Comparison of ENCODE assay signal across 8 cellular contexts in the genomic region with DNA sequence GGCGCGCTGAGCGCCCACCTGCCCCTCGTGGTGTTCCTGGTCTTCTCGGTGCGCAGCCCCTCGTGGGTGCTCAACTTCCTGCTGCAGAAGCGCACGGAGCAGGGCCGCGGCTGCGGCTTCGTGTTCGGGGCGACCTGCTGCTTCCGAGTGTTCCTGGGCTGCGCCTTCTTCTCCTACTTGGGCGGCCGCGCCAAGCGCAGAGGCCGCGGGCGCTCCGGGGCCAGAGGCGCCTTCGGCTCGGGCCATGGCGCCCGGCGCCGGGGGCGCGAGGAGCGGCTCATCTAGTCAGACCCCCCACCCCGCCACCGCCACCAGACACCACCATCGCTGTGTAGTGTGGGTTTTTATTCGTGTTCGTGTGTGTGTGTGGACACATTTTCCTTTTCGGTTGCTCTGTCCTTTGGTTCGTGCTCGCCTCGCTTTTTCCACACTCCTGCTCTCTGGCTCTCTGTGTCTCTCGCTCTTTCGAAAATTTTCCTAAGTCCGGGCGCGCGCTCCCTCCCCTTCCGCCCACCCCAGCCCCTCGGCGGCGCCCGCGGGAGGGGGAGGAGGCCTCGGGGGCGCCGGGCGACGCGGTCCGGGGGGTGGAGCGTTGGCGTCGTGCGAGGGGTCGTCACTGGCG. TPM values are rescaled to one million over a fixed set of nuclear protein-coding genes. Genes with fewer than 3 reads are reported as not detected.
DNase-seq lines count a peak whose midpoint lies in the region; ATAC-seq, FAIRE-seq and TF ChIP-seq lines count a peak whose summit lies in the region.

No MANE protein-coding gene starts in this region.

- peak overlapping the region; percentile 87 for H3K4me3 Mint-ChIP-seq in astrocyte (ENCODE audit: unreplicated experiment)

- no peak for FAIRE-seq in astrocyte (lab: Jason Lieb, UNC)

- H2AFZ ChIP-seq in astrocyte (ENCODE audit: low read depth, low read length) = peak overlapping the region; percentile 70
- peak overlapping the region; percentile 92 for H2AFZ ChIP-seq in hepatocyte

- no peaks in the 10 kb centered on the region for H3K9me2 ChIP-seq in hepatocyte (replicated peaks; ENCODE audit: insufficient read depth)

- H3K36me3 ChIP-seq in astrocyte (ENCODE audit: insufficient read depth, low read length) = no peaks in the 10 kb centered on the region
- no peaks in the 10 kb centered on the region for H3K36me3 ChIP-seq in hepatocyte (replicated peaks; ENCODE audit: insufficient read depth, low read depth)

- H3K36me3 Mint-ChIP-seq in astrocyte (ENCODE audit: low read depth, unreplicated experiment) = no peaks in the 10 kb centered on the region

- under 1% methylated on average over 33 of the region's 69 CpGs for whole genome bisulfite sequencing in hepatocyte (ENCODE audit: low lambda C conversion rate, missing lambda C conversion rate)

- DNase-seq in COLO829 (ENCODE audit: low spot score) (peak; percentile 56), GOT3 (lab: John Stamatoyannopoulos, UW) (peak; percentile 40), NCI-H1092 treated with DMSO at 0.1 percent for 48 hours (lab: John Stamatoyannopoulos, UW) (peak; percentile 88), T-helper 9 cell (peak; percentile 54), astrocyte (ENCODE audit: low read depth) (peak; percentile 69), hepatocyte (ENCODE audit: low spot score) (no peak), renal cortical epithelial cell (ENCODE audit: low read depth) (peak; percentile 33)

- H3K4me3 ChIP-seq in astrocyte (ENCODE audit: insufficient read depth, low read depth, low read length) (peak overlapping the region; percentile 64), hepatocyte (peak overlapping the region; percentile 90)

- H3K9me3 Mint-ChIP-seq in astrocyte (ENCODE audit: unreplicated experiment) = no peaks in the 10 kb centered on the region

- H3K27ac Mint-ChIP-seq in astrocyte (ENCODE audit: unreplicated experiment) = no peak overlapping the region

- peak overlapping the region; percentile 84 for H3K9ac ChIP-seq in astrocyte (ENCODE audit: low read length)

- H3K4me1 ChIP-seq in astrocyte (ENCODE audit: insufficient read depth, low read length) (peaks cover 22% of the 10 kb centered on the region), hepatocyte (ENCODE audit: insufficient read depth) (peaks cover 23% of the 10 kb centered on the region)

- H3K4me2 ChIP-seq in astrocyte (ENCODE audit: low read length) (peak overlapping the region; percentile 88), hepatocyte (peak overlapping the region; percentile 97)

- no peaks in the 10 kb centered on the region for H3K27me3 Mint-ChIP-seq in astrocyte (ENCODE audit: low read depth, unreplicated experiment)

- H3K79me2 ChIP-seq in astrocyte (ENCODE audit: insufficient read depth, low read length) (peaks cover 36% of the 10 kb centered on the region), hepatocyte (peaks cover 58% of the 10 kb centered on the region)

- no peaks in the 10 kb centered on the region for H3K9me3 ChIP-seq in astrocyte (ENCODE audit: insufficient read depth, low read depth, low read length)
- no peaks in the 10 kb centered on the region for H3K9me3 ChIP-seq in hepatocyte (ENCODE audit: low read depth)

- no peaks in the 10 kb centered on the region for H3K27me3 ChIP-seq in astrocyte (ENCODE audit: insufficient read depth, low read length)
- H3K27me3 ChIP-seq in hepatocyte = no peaks in the 10 kb centered on the region

- H3K4me1 Mint-ChIP-seq in astrocyte (ENCODE audit: low read depth, unreplicated experiment) = peaks cover 10% of the 10 kb centered on the region

- TF ChIP-seq CTCF in astrocyte (IDR thresholded peaks at IDR 0.05; ENCODE audit: insufficient read depth, low read depth, low read length) (no peak), hepatocyte (IDR thresholded peaks at IDR 0.05; ENCODE audit: poor library complexity) (no peak)

- H3K27ac ChIP-seq in astrocyte (ENCODE audit: low read depth, low read length) (peak overlapping the region; percentile 56), hepatocyte (peak overlapping the region; percentile 99)

- ATAC-seq in HG02981 (IDR thresholded peaks at IDR 0.05; ENCODE audit: unreplicated experiment) = no peak

- peaks cover 28% of the 10 kb centered on the region for H4K20me1 ChIP-seq in astrocyte (ENCODE audit: insufficient read depth, low read length)
- H4K20me1 ChIP-seq in hepatocyte (ENCODE audit: insufficient read depth, poor library complexity, severe bottlenecking) = peaks cover 28% of the 10 kb centered on the region

RNA-seq across cellular contexts. Expression of gene GNAS, which starts 38.0 kb away (rescaled TPM):
- total RNA-seq in astrocyte (1,937 and 2,003 TPM in 2 replicates), hepatocyte (841 and 897 TPM in 2 replicates), renal cortical epithelial cell (297 and 1,165 TPM in 2 replicates)
- polyA plus RNA-seq in hepatocyte = 1,649 and 1,702 TPM in 2 replicates

RNA-seq across cellular contexts. Expression of gene GNAS-AS1, which starts 39.9 kb away (rescaled TPM):
- 2.8 and 3.8 TPM in 2 replicates for total RNA-seq in astrocyte
- total RNA-seq in hepatocyte = 0.16 TPM in 1 of 2 replicates, not detected in the other
- 0.97 and 0.98 TPM in 2 replicates for polyA plus RNA-seq in hepatocyte
- under 0.01 and 0.65 TPM in 2 replicates for total RNA-seq in renal cortical epithelial cell
